In genomic region chr12:89540586-89540985, GRCh38 we compare ENCODE assay signal across 1 cellular context.
TF ChIP-seq lines count a peak whose summit lies in the region.

No MANE protein-coding gene starts in this region.

TF ChIP-seq in K562, 482 proteins besides CTCF, POLR2A, EP300 and RAD21 (continued from another document and continues in another):
- TF ChIP-seq, protein P1, sequence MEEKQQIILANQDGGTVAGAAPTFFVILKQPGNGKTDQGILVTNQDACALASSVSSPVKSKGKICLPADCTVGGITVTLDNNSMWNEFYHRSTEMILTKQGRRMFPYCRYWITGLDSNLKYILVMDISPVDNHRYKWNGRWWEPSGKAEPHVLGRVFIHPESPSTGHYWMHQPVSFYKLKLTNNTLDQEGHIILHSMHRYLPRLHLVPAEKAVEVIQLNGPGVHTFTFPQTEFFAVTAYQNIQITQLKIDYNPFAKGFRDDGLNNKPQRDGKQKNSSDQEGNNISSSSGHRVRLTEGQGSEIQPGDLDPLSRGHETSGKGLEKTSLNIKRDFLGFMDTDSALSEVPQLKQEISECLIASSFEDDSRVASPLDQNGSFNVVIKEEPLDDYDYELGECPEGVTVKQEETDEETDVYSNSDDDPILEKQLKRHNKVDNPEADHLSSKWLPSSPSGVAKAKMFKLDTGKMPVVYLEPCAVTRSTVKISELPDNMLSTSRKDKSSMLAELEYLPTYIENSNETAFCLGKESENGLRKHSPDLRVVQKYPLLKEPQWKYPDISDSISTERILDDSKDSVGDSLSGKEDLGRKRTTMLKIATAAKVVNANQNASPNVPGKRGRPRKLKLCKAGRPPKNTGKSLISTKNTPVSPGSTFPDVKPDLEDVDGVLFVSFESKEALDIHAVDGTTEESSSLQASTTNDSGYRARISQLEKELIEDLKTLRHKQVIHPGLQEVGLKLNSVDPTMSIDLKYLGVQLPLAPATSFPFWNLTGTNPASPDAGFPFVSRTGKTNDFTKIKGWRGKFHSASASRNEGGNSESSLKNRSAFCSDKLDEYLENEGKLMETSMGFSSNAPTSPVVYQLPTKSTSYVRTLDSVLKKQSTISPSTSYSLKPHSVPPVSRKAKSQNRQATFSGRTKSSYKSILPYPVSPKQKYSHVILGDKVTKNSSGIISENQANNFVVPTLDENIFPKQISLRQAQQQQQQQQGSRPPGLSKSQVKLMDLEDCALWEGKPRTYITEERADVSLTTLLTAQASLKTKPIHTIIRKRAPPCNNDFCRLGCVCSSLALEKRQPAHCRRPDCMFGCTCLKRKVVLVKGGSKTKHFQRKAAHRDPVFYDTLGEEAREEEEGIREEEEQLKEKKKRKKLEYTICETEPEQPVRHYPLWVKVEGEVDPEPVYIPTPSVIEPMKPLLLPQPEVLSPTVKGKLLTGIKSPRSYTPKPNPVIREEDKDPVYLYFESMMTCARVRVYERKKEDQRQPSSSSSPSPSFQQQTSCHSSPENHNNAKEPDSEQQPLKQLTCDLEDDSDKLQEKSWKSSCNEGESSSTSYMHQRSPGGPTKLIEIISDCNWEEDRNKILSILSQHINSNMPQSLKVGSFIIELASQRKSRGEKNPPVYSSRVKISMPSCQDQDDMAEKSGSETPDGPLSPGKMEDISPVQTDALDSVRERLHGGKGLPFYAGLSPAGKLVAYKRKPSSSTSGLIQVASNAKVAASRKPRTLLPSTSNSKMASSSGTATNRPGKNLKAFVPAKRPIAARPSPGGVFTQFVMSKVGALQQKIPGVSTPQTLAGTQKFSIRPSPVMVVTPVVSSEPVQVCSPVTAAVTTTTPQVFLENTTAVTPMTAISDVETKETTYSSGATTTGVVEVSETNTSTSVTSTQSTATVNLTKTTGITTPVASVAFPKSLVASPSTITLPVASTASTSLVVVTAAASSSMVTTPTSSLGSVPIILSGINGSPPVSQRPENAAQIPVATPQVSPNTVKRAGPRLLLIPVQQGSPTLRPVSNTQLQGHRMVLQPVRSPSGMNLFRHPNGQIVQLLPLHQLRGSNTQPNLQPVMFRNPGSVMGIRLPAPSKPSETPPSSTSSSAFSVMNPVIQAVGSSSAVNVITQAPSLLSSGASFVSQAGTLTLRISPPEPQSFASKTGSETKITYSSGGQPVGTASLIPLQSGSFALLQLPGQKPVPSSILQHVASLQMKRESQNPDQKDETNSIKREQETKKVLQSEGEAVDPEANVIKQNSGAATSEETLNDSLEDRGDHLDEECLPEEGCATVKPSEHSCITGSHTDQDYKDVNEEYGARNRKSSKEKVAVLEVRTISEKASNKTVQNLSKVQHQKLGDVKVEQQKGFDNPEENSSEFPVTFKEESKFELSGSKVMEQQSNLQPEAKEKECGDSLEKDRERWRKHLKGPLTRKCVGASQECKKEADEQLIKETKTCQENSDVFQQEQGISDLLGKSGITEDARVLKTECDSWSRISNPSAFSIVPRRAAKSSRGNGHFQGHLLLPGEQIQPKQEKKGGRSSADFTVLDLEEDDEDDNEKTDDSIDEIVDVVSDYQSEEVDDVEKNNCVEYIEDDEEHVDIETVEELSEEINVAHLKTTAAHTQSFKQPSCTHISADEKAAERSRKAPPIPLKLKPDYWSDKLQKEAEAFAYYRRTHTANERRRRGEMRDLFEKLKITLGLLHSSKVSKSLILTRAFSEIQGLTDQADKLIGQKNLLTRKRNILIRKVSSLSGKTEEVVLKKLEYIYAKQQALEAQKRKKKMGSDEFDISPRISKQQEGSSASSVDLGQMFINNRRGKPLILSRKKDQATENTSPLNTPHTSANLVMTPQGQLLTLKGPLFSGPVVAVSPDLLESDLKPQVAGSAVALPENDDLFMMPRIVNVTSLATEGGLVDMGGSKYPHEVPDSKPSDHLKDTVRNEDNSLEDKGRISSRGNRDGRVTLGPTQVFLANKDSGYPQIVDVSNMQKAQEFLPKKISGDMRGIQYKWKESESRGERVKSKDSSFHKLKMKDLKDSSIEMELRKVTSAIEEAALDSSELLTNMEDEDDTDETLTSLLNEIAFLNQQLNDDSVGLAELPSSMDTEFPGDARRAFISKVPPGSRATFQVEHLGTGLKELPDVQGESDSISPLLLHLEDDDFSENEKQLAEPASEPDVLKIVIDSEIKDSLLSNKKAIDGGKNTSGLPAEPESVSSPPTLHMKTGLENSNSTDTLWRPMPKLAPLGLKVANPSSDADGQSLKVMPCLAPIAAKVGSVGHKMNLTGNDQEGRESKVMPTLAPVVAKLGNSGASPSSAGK (IDR thresholded peaks at IDR 0.05): peak; percentile 25; the same call in 1 of the 2 replicates
- TF ChIP-seq RREB1 (CRISPR knock-in tag; IDR thresholded peaks at IDR 0.05): 0 out of 2 replicates have a peak, but pooled peaks have one; percentile 30
- TF ChIP-seq FOXJ2 (tag; IDR thresholded peaks at IDR 0.05): 0 out of 2 replicates have a peak, but pooled peaks have one; percentile 33
- TF ChIP-seq, protein P2, sequence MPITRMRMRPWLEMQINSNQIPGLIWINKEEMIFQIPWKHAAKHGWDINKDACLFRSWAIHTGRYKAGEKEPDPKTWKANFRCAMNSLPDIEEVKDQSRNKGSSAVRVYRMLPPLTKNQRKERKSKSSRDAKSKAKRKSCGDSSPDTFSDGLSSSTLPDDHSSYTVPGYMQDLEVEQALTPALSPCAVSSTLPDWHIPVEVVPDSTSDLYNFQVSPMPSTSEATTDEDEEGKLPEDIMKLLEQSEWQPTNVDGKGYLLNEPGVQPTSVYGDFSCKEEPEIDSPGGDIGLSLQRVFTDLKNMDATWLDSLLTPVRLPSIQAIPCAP (CRISPR knock-in tag; IDR thresholded peaks at IDR 0.05; ENCODE audit: borderline replicate concordance): no peak
- TF ChIP-seq, protein P3, sequence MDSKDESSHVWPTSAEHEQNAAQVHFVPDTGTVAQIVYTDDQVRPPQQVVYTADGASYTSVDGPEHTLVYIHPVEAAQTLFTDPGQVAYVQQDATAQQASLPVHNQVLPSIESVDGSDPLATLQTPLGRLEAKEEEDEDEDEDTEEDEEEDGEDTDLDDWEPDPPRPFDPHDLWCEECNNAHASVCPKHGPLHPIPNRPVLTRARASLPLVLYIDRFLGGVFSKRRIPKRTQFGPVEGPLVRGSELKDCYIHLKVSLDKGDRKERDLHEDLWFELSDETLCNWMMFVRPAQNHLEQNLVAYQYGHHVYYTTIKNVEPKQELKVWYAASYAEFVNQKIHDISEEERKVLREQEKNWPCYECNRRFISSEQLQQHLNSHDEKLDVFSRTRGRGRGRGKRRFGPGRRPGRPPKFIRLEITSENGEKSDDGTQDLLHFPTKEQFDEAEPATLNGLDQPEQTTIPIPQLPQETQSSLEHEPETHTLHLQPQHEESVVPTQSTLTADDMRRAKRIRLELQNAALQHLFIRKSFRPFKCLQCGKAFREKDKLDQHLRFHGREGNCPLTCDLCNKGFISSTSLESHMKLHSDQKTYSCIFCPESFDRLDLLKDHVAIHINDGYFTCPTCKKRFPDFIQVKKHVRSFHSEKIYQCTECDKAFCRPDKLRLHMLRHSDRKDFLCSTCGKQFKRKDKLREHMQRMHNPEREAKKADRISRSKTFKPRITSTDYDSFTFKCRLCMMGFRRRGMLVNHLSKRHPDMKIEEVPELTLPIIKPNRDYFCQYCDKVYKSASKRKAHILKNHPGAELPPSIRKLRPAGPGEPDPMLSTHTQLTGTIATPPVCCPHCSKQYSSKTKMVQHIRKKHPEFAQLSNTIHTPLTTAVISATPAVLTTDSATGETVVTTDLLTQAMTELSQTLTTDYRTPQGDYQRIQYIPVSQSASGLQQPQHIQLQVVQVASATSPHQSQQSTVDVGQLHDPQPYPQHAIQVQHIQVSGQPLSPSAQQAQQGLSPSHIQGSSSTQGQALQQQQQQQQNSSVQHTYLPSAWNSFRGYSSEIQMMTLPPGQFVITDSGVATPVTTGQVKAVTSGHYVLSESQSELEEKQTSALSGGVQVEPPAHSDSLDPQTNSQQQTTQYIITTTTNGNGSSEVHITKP (IDR thresholded peaks at IDR 0.05; ENCODE audit: partially characterized antibody): no peak
- no peak for TF ChIP-seq ZNF311 (CRISPR knock-in tag; IDR thresholded peaks at IDR 0.05)
- TF ChIP-seq, protein P4, sequence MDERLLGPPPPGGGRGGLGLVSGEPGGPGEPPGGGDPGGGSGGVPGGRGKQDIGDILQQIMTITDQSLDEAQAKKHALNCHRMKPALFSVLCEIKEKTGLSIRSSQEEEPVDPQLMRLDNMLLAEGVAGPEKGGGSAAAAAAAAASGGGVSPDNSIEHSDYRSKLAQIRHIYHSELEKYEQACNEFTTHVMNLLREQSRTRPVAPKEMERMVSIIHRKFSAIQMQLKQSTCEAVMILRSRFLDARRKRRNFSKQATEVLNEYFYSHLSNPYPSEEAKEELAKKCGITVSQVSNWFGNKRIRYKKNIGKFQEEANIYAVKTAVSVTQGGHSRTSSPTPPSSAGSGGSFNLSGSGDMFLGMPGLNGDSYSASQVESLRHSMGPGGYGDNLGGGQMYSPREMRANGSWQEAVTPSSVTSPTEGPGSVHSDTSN (CRISPR knock-in tag; IDR thresholded peaks at IDR 0.05; ENCODE audit: low read depth): no peak
- TF ChIP-seq, protein P4 (tag; conservative IDR thresholded peaks at IDR 0.05; ENCODE audit: low read depth): peak; percentile 32; the same call in 1 of the 2 replicates
- no peak for TF ChIP-seq ETS1 (conservative IDR thresholded peaks at IDR 0.05; ENCODE audit: control insufficient read depth, low read depth, low read length)
- TF ChIP-seq SUPT5H (IDR thresholded peaks at IDR 0.05): no peak
- TF ChIP-seq, protein P5, sequence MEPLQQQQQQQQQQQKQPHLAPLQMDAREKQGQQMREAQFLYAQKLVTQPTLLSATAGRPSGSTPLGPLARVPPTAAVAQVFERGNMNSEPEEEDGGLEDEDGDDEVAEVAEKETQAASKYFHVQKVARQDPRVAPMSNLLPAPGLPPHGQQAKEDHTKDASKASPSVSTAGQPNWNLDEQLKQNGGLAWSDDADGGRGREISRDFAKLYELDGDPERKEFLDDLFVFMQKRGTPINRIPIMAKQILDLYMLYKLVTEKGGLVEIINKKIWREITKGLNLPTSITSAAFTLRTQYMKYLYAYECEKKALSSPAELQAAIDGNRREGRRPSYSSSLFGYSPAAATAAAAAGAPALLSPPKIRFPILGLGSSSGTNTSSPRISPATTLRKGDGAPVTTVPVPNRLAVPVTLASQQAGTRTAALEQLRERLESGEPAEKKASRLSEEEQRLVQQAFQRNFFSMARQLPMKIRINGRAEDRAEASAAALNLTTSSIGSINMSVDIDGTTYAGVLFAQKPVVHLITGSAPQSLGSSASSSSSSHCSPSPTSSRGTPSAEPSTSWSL (CRISPR knock-in tag; IDR thresholded peaks at IDR 0.05; ENCODE audit: borderline replicate concordance): no peak
- no peak for TF ChIP-seq THRAP3 (IDR thresholded peaks at IDR 0.05; ENCODE audit: borderline replicate concordance)
- peak; percentile 75; the same call in 1 of the 2 replicates for TF ChIP-seq JUND (IDR thresholded peaks at IDR 0.05; ENCODE audit: borderline replicate concordance, low read depth, low read length)
- TF ChIP-seq JUND (tag; IDR thresholded peaks at IDR 0.05; ENCODE audit: borderline replicate concordance, low read depth, low read length): peak; percentile 8; the same call in 1 of the 3 replicates
- no peak for TF ChIP-seq PTTG1 (tag; IDR thresholded peaks at IDR 0.05; ENCODE audit: low read depth)
